In genomic region chr2:28809927-28810326, GRCh38 we compare ENCODE assay signal across 9 cellular contexts. TPM values are rescaled to one million over a fixed set of nuclear protein-coding genes. Genes with fewer than 3 reads are reported as not detected.
DNase-seq lines count a peak whose midpoint lies in the region; ATAC-seq and TF ChIP-seq lines count a peak whose summit lies in the region.
"Had no signal": no experiment of that assay in that cellular context is flagged by ENCODE, and none has a peak within 500 bp of the region (broad histone marks: within the 10 kb centered on the region; RNA-seq: fewer than 3 reads in every experiment).

No MANE protein-coding gene starts in this region.

- no peak for ATAC-seq in HG03378 (IDR thresholded peaks at IDR 0.05; ENCODE audit: unreplicated experiment)

- peak overlapping the region; percentile 67 to 70 for H3K4me3 ChIP-seq in testis

- no peaks in the 10 kb centered on the region for H3K9me3 ChIP-seq in testis
- H3K9me3 ChIP-seq: vagina had no signal

- no peaks in the 10 kb centered on the region for H3K9me3 Mint-ChIP-seq in activated CD4-positive, alpha-beta T cell treated with anti-CD3 and anti-CD28 coated beads, Interleukin-2, amount 10 ng/mL, durations not matched to agents 24 days and 14 days
- no peaks in the 10 kb centered on the region for H3K9me3 Mint-ChIP-seq in activated T-helper 2 cell treated with anti-CD3 and anti-CD28 coated beads, Interferon-gamma antibody, Interleukin-2, Interleukin-4, amounts not matched to agents 10 μg/mL and 5 μg/mL and 100 μg/mL, durations not matched to agents 14 hours and 24 hours and 36 hours
- H3K9me3 Mint-ChIP-seq in immature natural killer cell: no peaks in the 10 kb centered on the region

- peaks cover 9% of the 10 kb centered on the region for H3K4me1 ChIP-seq in testis

- intact Hi-C loops in activated CD4-positive, alpha-beta T cell treated with anti-CD3 and anti-CD28 coated beads, Interleukin-2, amount 10 ng/mL, durations not matched to agents 24 days and 14 days (cut with micrococcal nuclease): loop anchor here (1.0 kb wide), 1 partner anchor 8 kb away; no protein-coding TSS in a partner anchor
- intact Hi-C loops in activated T-helper 2 cell treated with anti-CD3 and anti-CD28 coated beads, Interferon-gamma antibody, Interleukin-2, Interleukin-4, amounts not matched to agents 10 μg/mL and 5 μg/mL and 100 μg/mL, durations not matched to agents 14 hours and 24 hours and 36 hours (cut with micrococcal nuclease): loop anchor here (1.0 to 5.0 kb wide), 4 partner anchors 61 to 243 kb away; partner anchors contain the start of gene TRMT61B
- intact Hi-C loops in testis (cut with DNase I; ENCODE audit: low total_unique reads): no loop called here

- TF ChIP-seq CTCF in testis (IDR thresholded peaks at IDR 0.05): no peak

- peaks cover 12% of the 10 kb centered on the region for H3K36me3 Mint-ChIP-seq in activated CD4-positive, alpha-beta T cell treated with anti-CD3 and anti-CD28 coated beads, Interleukin-2, amount 10 ng/mL, durations not matched to agents 24 days and 14 days (ENCODE audit: low read depth)
- peaks cover 19% of the 10 kb centered on the region for H3K36me3 Mint-ChIP-seq in activated T-helper 2 cell treated with anti-CD3 and anti-CD28 coated beads, Interferon-gamma antibody, Interleukin-2, Interleukin-4, amounts not matched to agents 10 μg/mL and 5 μg/mL and 100 μg/mL, durations not matched to agents 14 hours and 24 hours and 36 hours (ENCODE audit: low read depth)
- peaks cover 3 to 8% (median 7%) of the 10 kb centered on the region in 3 donors for H3K36me3 Mint-ChIP-seq in immature natural killer cell

- H3K27ac ChIP-seq in testis: peak overlapping the region; percentile 24 to 55
- H3K27ac ChIP-seq: vagina had no signal

- 39 to 59% methylated on average over 10 of the region's 10 CpGs for WGBS in testis, 2 donors

- no peaks in the 10 kb centered on the region for H3K36me3 ChIP-seq in testis (ENCODE audit: low read depth, missing control alignments)

- H3K4me1 Mint-ChIP-seq in activated CD4-positive, alpha-beta T cell treated with anti-CD3 and anti-CD28 coated beads, Interleukin-2, amount 10 ng/mL, durations not matched to agents 24 days and 14 days: peaks cover 10% of the 10 kb centered on the region
- H3K4me1 Mint-ChIP-seq in activated T-helper 2 cell treated with anti-CD3 and anti-CD28 coated beads, Interferon-gamma antibody, Interleukin-2, Interleukin-4, amounts not matched to agents 10 μg/mL and 5 μg/mL and 100 μg/mL, durations not matched to agents 14 hours and 24 hours and 36 hours (ENCODE audit: low read depth): peaks cover 9% of the 10 kb centered on the region
- H3K4me1 Mint-ChIP-seq in immature natural killer cell: peaks cover 20 to 31% of the 10 kb centered on the region in 2 donors

- H3K27me3 ChIP-seq in testis: no peaks in the 10 kb centered on the region
- H3K27me3 ChIP-seq: vagina had no signal

- H3K4me3 Mint-ChIP-seq in activated CD4-positive, alpha-beta T cell treated with anti-CD3 and anti-CD28 coated beads, Interleukin-2, amount 10 ng/mL, durations not matched to agents 24 days and 14 days: peak overlapping the region; percentile 86
- peak overlapping the region; percentile 72 for H3K4me3 Mint-ChIP-seq in activated T-helper 2 cell treated with anti-CD3 and anti-CD28 coated beads, Interferon-gamma antibody, Interleukin-2, Interleukin-4, amounts not matched to agents 10 μg/mL and 5 μg/mL and 100 μg/mL, durations not matched to agents 14 hours and 24 hours and 36 hours (ENCODE audit: low read depth)
- peak overlapping the region; percentile 86 to 91 (median 88) for H3K4me3 Mint-ChIP-seq in immature natural killer cell

- peaks cover 4% of the 10 kb centered on the region for H3K27me3 Mint-ChIP-seq in activated CD4-positive, alpha-beta T cell treated with anti-CD3 and anti-CD28 coated beads, Interleukin-2, amount 10 ng/mL, durations not matched to agents 24 days and 14 days
- peaks cover 3% of the 10 kb centered on the region for H3K27me3 Mint-ChIP-seq in activated T-helper 2 cell treated with anti-CD3 and anti-CD28 coated beads, Interferon-gamma antibody, Interleukin-2, Interleukin-4, amounts not matched to agents 10 μg/mL and 5 μg/mL and 100 μg/mL, durations not matched to agents 14 hours and 24 hours and 36 hours (ENCODE audit: low read depth)
- H3K27me3 Mint-ChIP-seq in immature natural killer cell (ENCODE audit: low read depth in 3 of 3): peaks cover 2 to 5% (median 4%) of the 10 kb centered on the region in 3 donors

- H3K27ac Mint-ChIP-seq in activated CD4-positive, alpha-beta T cell treated with anti-CD3 and anti-CD28 coated beads, Interleukin-2, amount 10 ng/mL, durations not matched to agents 24 days and 14 days: peak overlapping the region; percentile 34
- H3K27ac Mint-ChIP-seq in activated T-helper 2 cell treated with anti-CD3 and anti-CD28 coated beads, Interferon-gamma antibody, Interleukin-2, Interleukin-4, amounts not matched to agents 10 μg/mL and 5 μg/mL and 100 μg/mL, durations not matched to agents 14 hours and 24 hours and 36 hours: no peak overlapping the region
- peak overlapping the region; percentile 85 to 94 (median 90) for H3K27ac Mint-ChIP-seq in immature natural killer cell

- no peak for TF ChIP-seq POLR2A in testis (IDR thresholded peaks at IDR 0.05)

- no peak for DNase-seq in activated CD4-positive, alpha-beta T cell treated with anti-CD3 and anti-CD28 coated beads, Interleukin-2, amount 10 ng/mL, durations not matched to agents 24 days and 14 days
- DNase-seq in activated CD4-positive, alpha-beta T cell treated with anti-CD3 and anti-CD28 coated beads, Interleukin-2, amount 50 U/mL, for 4 hours: no peak
- no peak for DNase-seq in activated T-helper 2 cell treated with anti-CD3 and anti-CD28 coated beads, Interferon-gamma antibody, Interleukin-2, Interleukin-4, amounts not matched to agents 10 μg/mL and 5 μg/mL and 100 μg/mL, durations not matched to agents 14 hours and 24 hours and 36 hours (ENCODE audit: low spot score)
- DNase-seq in immature natural killer cell (no peak), testis (no peak), NCI-H510A (lab: John Stamatoyannopoulos, UW) (no peak), medulla oblongata (ENCODE audit: extremely low spot score) (no peak)

RNA-seq across cellular contexts. Expression of gene SPDYA, which starts 0.7 kb away (rescaled TPM):
- 1.9 TPM in 2 replicates for total RNA-seq in activated CD4-positive, alpha-beta T cell treated with anti-CD3 and anti-CD28 coated beads, Interleukin-2, amount 10 ng/mL, durations not matched to agents 24 days and 14 days
- 1.5 and 1.8 TPM in 2 replicates for total RNA-seq in activated T-helper 2 cell treated with anti-CD3 and anti-CD28 coated beads, Interferon-gamma antibody, Interleukin-2, Interleukin-4, amounts not matched to agents 10 μg/mL and 5 μg/mL and 100 μg/mL, durations not matched to agents 14 hours and 24 hours and 36 hours
- polyA plus RNA-seq in immature natural killer cell (not detected), testis (ENCODE audit: insufficient read depth, low read depth, low replicate concordance) (93.7 TPM)
- total RNA-seq in testis: 10 to 100 TPM; 28.7 to 40.9 TPM

RNA-seq across cellular contexts. Expression of gene PPP1CB, which starts 58.3 kb away (rescaled TPM):
- 246 and 251 TPM in 2 replicates for total RNA-seq in activated CD4-positive, alpha-beta T cell treated with anti-CD3 and anti-CD28 coated beads, Interleukin-2, amount 10 ng/mL, durations not matched to agents 24 days and 14 days
- 253 and 272 TPM in 2 replicates for total RNA-seq in activated T-helper 2 cell treated with anti-CD3 and anti-CD28 coated beads, Interferon-gamma antibody, Interleukin-2, Interleukin-4, amounts not matched to agents 10 μg/mL and 5 μg/mL and 100 μg/mL, durations not matched to agents 14 hours and 24 hours and 36 hours
- 100 to 1,000 TPM in 1 of 3 donors, 10 to 100 TPM in 2; 62.1 to 104 (median 72.3) TPM for polyA plus RNA-seq in immature natural killer cell
- 100 to 1,000 TPM; 175 to 204 TPM for total RNA-seq in testis
- polyA plus RNA-seq in testis (ENCODE audit: insufficient read depth, low read depth, low replicate concordance): 84.8 TPM

Comparison
In these comparisons a context has a peak if more than half of its experiments do, and no peak if none do; other contexts are left out.
1. RNA of gene SPDYA, which starts 0.7 kb away (total RNA-seq): 28.7 to 40.9 TPM in testis; 1.9 TPM in activated CD4-positive, alpha-beta T cell treated with anti-CD3 and anti-CD28 coated beads, Interleukin-2, amount 10 ng/mL, durations not matched to agents 24 days and 14 days and 1.5 to 1.8 TPM in activated T-helper 2 cell treated with anti-CD3 and anti-CD28 coated beads, Interferon-gamma antibody, Interleukin-2, Interleukin-4, amounts not matched to agents 10 μg/mL and 5 μg/mL and 100 μg/mL, durations not matched to agents 14 hours and 24 hours and 36 hours; every median in the first group is over 10 times any median in the second.
2. Peak in every context shown above with its lines, with median percentiles within 50 percentile points of each other: H3K4me3 Mint-ChIP-seq.